17 cellular contexts compared by ENCODE assay signal in the genomic region with DNA sequence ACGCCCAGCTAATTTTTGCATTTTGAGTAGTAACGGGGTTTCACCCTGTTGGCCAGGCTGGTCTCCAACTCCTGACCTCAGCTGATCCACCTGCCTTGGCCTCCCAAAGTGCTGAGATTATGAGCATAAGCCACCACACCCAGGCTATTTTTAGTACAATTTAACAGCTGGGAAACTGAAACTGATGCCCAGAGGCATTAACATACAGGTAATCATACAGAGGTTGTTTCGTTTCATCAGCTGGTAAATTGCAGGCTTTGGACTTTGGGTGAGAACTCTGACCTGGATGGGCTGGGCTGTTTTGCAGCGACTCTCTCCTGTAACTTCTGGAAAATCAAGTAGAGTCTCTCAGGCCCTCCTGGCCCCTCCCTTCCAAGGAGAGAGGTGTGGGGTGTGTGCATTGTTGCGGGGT. TPM values are rescaled to one million over a fixed set of nuclear protein-coding genes. Genes with fewer than 3 reads are reported as not detected.
A peak's percentile ranks its signal among the peaks of the same experiment; 100 is the strongest.
DNase-seq lines count a peak whose midpoint lies in the region; ATAC-seq, FAIRE-seq and TF ChIP-seq lines count a peak whose summit lies in the region.
"Had no signal": no experiment of that assay in that cellular context is flagged by ENCODE, and none has a peak within 500 bp of the region (broad histone marks: within the 10 kb centered on the region; RNA-seq: fewer than 3 reads in every experiment).

No MANE protein-coding gene starts in this region.

- no peaks in the 10 kb centered on the region for H3K27me3 ChIP-seq in Caco-2 (replicated peaks; ENCODE audit: control insufficient read depth, insufficient read depth, low read length)
- H3K27me3 ChIP-seq in right lobe of liver: no peaks in the 10 kb centered on the region

- H3K4me3 Mint-ChIP-seq in Caco-2 (ENCODE audit: unreplicated experiment): no peak overlapping the region

- WGBS in right lobe of liver (ENCODE audit: insufficient coverage, low coverage, low lambda C conversion rate, missing lambda C conversion rate): 42% methylated on average over 4 of the region's 5 CpGs

- CTCF ChIA-PET in Caco-2 (lab: Charles Lee): interaction anchor here (1.4 kb wide), 1 partner anchor 64 kb away, joined by 4 read pairs; no protein-coding TSS in a partner anchor

- DNase-seq in Caco-2 (peak; percentile 53 to 61), RPMI8226 (peak; percentile 91), right lobe of liver (peak in 1 of 3 donors; percentile 71), hepatic stellate cell (ENCODE audit: low spot score) (no peak), GM19239 (ENCODE audit: insufficient read length, low spot score) (no peak)
- DNase-seq: DMS53, GM23248, Karpas-422, NCI-H187 treated with DMSO at 0.1 percent for 48 hours, NCI-H446, NCI-H82, SHP77 had no signal

- intact Hi-C loops in Caco-2 (cut with micrococcal nuclease; ENCODE audit: unreplicated experiment): no loop called here
- intact Hi-C loops in right lobe of liver (cut with DNase I): no loop called here

- peaks cover 16% of the 10 kb centered on the region for H3K4me1 Mint-ChIP-seq in Caco-2 (ENCODE audit: low read depth, unreplicated experiment)

- no peak for FAIRE-seq in GM19239 (lab: Jason Lieb, UNC)
- FAIRE-seq: A204.1, GM18507 had no signal

- peak; percentile 66 to 78 (median 74) for ATAC-seq in right lobe of liver
- ATAC-seq in HG02571 (IDR thresholded peaks at IDR 0.05; ENCODE audit: unreplicated experiment): no peak
- ATAC-seq: Panc1, SK-N-SH treated with all-trans-retinoic acid at 6 μM for 48 hours had no signal

- no peak overlapping the region for H3K4me3 ChIP-seq in Caco-2 (ENCODE audit: low read depth, low read length)
- no peak overlapping the region for H3K4me3 ChIP-seq in right lobe of liver
- H3K4me3 ChIP-seq: GM23248 had no signal

- no peak for TF ChIP-seq POLR2A in right lobe of liver (IDR thresholded peaks at IDR 0.05)

- H3K9me3 ChIP-seq in Caco-2 (no peaks in the 10 kb centered on the region), right lobe of liver (no peaks in the 10 kb centered on the region)

- H3K27ac ChIP-seq in right lobe of liver: peak overlapping the region; percentile 38 to 80 (median 71)
- H3K27ac ChIP-seq: GM23248 had no signal

- H3K27me3 Mint-ChIP-seq in Caco-2 (ENCODE audit: insufficient read depth, unreplicated experiment): no peaks in the 10 kb centered on the region

- H3K4me1 ChIP-seq in Caco-2: peaks cover 30% of the 10 kb centered on the region
- H3K4me1 ChIP-seq in right lobe of liver: peaks cover 0 to 20% (median 0%) of the 10 kb centered on the region in 4 donors

- POLR2A ChIA-PET in Caco-2 (lab: Charles Lee): no interaction called here

- peaks cover 6% of the 10 kb centered on the region for H3K36me3 Mint-ChIP-seq in Caco-2 (ENCODE audit: insufficient read depth, unreplicated experiment)

- no TSS peak for BruUV-seq in Caco-2 (replicated peaks; lab: Mats Ljungman, UMichigan)

- H3K36me3 ChIP-seq in Caco-2 (ENCODE audit: control insufficient read depth, insufficient read depth, low read length): no peaks in the 10 kb centered on the region
- no peaks in the 10 kb centered on the region for H3K36me3 ChIP-seq in right lobe of liver

- H3K27ac Mint-ChIP-seq in Caco-2 (ENCODE audit: unreplicated experiment): no peak overlapping the region

- no peaks in the 10 kb centered on the region for H3K9me3 Mint-ChIP-seq in Caco-2 (ENCODE audit: unreplicated experiment)

- TF ChIP-seq CTCF in Caco-2 (IDR thresholded peaks at IDR 0.05; ENCODE audit: insufficient read depth in 1 of 2, low read depth in 1 of 2, low read length in 1 of 2, severe bottlenecking in 1 of 2, unreplicated experiment in 1 of 2): no peak
- no peak for TF ChIP-seq CTCF in right lobe of liver (IDR thresholded peaks at IDR 0.05)

RNA-seq across cellular contexts. Expression of a gene that starts 6.2 kb away (rescaled TPM):
- total RNA-seq in Caco-2 (2022) (16.5 and 19.0 TPM in 2 replicates), right lobe of liver (1 to 10 TPM in 5 of 6 experiments, under 1 TPM in 1; 0.59 to 6.0 (median 3.0) TPM)
- total RNA-seq: GM23248 had no signal

RNA-seq across cellular contexts. Expression of a gene that starts 12.4 kb away (rescaled TPM):
- total RNA-seq in Caco-2 (2022) (4.6 and 5.3 TPM in 2 replicates), right lobe of liver (1 to 10 TPM; 1.0 to 3.4 (median 2.1) TPM)

RNA-seq across cellular contexts. Expression of a gene that starts 27.0 kb away (rescaled TPM):
- total RNA-seq in Caco-2 (2022) (211 and 243 TPM in 2 replicates), right lobe of liver (10 to 100 TPM; 22.4 to 65.7 (median 49.1) TPM)

RNA-seq across cellular contexts. Expression of a gene that starts 34.7 kb away (rescaled TPM):
- total RNA-seq in Caco-2 (2022): 66.6 and 75.5 TPM in 2 replicates
- total RNA-seq in right lobe of liver: 10 to 100 TPM; 21.4 to 58.6 (median 43.2) TPM

RNA-seq across cellular contexts. Expression of a gene that starts 47.4 kb away (rescaled TPM):
- total RNA-seq in Caco-2 (2022): 25.1 and 27.0 TPM in 2 replicates
- total RNA-seq in right lobe of liver: 10 to 100 TPM in 3 of 6 experiments, 1 to 10 TPM in 3; 3.2 to 12.8 (median 8.9) TPM
- total RNA-seq: GM23248 had no signal

Comparison
In these comparisons a context has a peak if more than half of its experiments do, and no peak if none do; other contexts are left out.
1. DNase-seq: peak in Caco-2 (2 of 2) and RPMI8226 (single experiment); none in hepatic stellate cell (single experiment) and GM19239 (single experiment).